14 cellular contexts compared by ENCODE assay signal in genomic region chr4:145130130-145130529, GRCh38. TPM values are rescaled to one million over a fixed set of nuclear protein-coding genes. Genes with fewer than 3 reads are reported as not detected.
A peak's percentile ranks its signal among the peaks of the same experiment; 100 is the strongest.
DNase-seq lines count a peak whose midpoint lies in the region; ATAC-seq and TF ChIP-seq lines count a peak whose summit lies in the region.
"Had no signal": no experiment of that assay in that cellular context is flagged by ENCODE, and none has a peak within 500 bp of the region (broad histone marks: within the 10 kb centered on the region; RNA-seq: fewer than 3 reads in every experiment).

No MANE protein-coding gene starts in this region.

- TF ChIP-seq CTCF in MM.1S (IDR thresholded peaks at IDR 0.05; ENCODE audit: low read length): no peak

- H3K9me3 ChIP-seq in MM.1S (replicated peaks; ENCODE audit: insufficient read depth, low read length): no peaks in the 10 kb centered on the region
- no peaks in the 10 kb centered on the region for H3K9me3 ChIP-seq in HAP-1
- H3K9me3 ChIP-seq: Peyer's patch, tibial artery had no signal

- ATAC-seq in activated naive CD8-positive, alpha-beta T cell treated with anti-CD3 and anti-CD28 coated beads, Interleukin-2, amount 10 ng/mL, durations not matched to agents 7 days and 5 days (ENCODE audit: low read depth): no peak
- ATAC-seq in natural killer cell treated with Interleukin-12 subunit alpha and Interleukin-12 subunit beta and Interleukin-15 and Interleukin-18, amount 100 ng/mL, for 72 hours: no peak

- H3K27ac Mint-ChIP-seq in activated CD4-positive, alpha-beta T cell treated with anti-CD3 and anti-CD28 coated beads, Interleukin-2, amount 10 ng/mL, durations not matched to agents 7 days and 5 days: peak overlapping the region; percentile 85
- H3K27ac Mint-ChIP-seq in activated naive CD8-positive, alpha-beta T cell treated with anti-CD3 and anti-CD28 coated beads, Interleukin-2, amount 10 ng/mL, durations not matched to agents 7 days and 5 days: peak overlapping the region; percentile 83
- H3K27ac Mint-ChIP-seq in natural killer cell treated with Interleukin-12 subunit alpha and Interleukin-12 subunit beta and Interleukin-15 and Interleukin-18, amount 100 ng/mL, for 72 hours: peak overlapping the region; percentile 49 to 66
- H3K27ac Mint-ChIP-seq: dendritic cell treated with granulocyte-macrophage colony-stimulating factor and Interleukin-4, amounts not matched to agents 40 ng/mL and 50 ng/mL, for 4 days had no signal

- H3K27me3 ChIP-seq in MM.1S (replicated peaks; ENCODE audit: insufficient read depth, low read length): no peaks in the 10 kb centered on the region
- H3K27me3 ChIP-seq in HAP-1 (ENCODE audit: low read depth): no peaks in the 10 kb centered on the region
- H3K27me3 ChIP-seq: Peyer's patch, tibial artery had no signal

- no peaks in the 10 kb centered on the region for H3K9me2 ChIP-seq in MM.1S (replicated peaks; ENCODE audit: insufficient read depth, low read length)

- no peak overlapping the region for H2AFZ ChIP-seq in MM.1S (ENCODE audit: low read length)
- H2AFZ ChIP-seq: parathyroid adenoma had no signal

- H3K4me2 ChIP-seq in MM.1S (ENCODE audit: low read depth, low read length): no peak overlapping the region

- CTCF ChIA-PET in activated CD4-positive, alpha-beta T cell treated with anti-CD3 and anti-CD28 coated beads, Interleukin-2, amount 10 ng/mL, durations not matched to agents 7 days and 5 days (lab: Charles Lee): no interaction called here

- H3K4me1 ChIP-seq in MM.1S (ENCODE audit: low read length) (peaks cover 29% of the 10 kb centered on the region), HAP-1 (no peaks in the 10 kb centered on the region; the same call in 1 of the 2 replicates)
- H3K4me1 ChIP-seq: parathyroid adenoma, Peyer's patch had no signal

- peaks cover 3% of the 10 kb centered on the region for H3K9me3 Mint-ChIP-seq in activated CD4-positive, alpha-beta T cell treated with anti-CD3 and anti-CD28 coated beads, Interleukin-2, amount 10 ng/mL, durations not matched to agents 7 days and 5 days
- H3K9me3 Mint-ChIP-seq in activated naive CD8-positive, alpha-beta T cell treated with anti-CD3 and anti-CD28 coated beads, Interleukin-2, amount 10 ng/mL, durations not matched to agents 7 days and 5 days: no peaks in the 10 kb centered on the region
- no peaks in the 10 kb centered on the region for H3K9me3 Mint-ChIP-seq in natural killer cell treated with Interleukin-12 subunit alpha and Interleukin-12 subunit beta and Interleukin-15 and Interleukin-18, amount 100 ng/mL, for 72 hours
- H3K9me3 Mint-ChIP-seq: dendritic cell treated with granulocyte-macrophage colony-stimulating factor and Interleukin-4, amounts not matched to agents 40 ng/mL and 50 ng/mL, for 4 days had no signal

- in situ Hi-C loops in HAP-1 (cut with MboI; ENCODE audit: low sequenced_read_pairs): no loop called here

- no peak overlapping the region for H3K9ac ChIP-seq in MM.1S (ENCODE audit: low read length)
- H3K9ac ChIP-seq: parathyroid adenoma had no signal

- peaks cover 5% of the 10 kb centered on the region; the same call in 1 of the 2 replicates for H3K79me2 ChIP-seq in MM.1S (ENCODE audit: low read length)
- H3K79me2 ChIP-seq: parathyroid adenoma had no signal

- H3F3A ChIP-seq in MM.1S (ENCODE audit: insufficient read depth, low read length): peaks cover 19% of the 10 kb centered on the region

- no peak overlapping the region for H3K4me3 ChIP-seq in MM.1S (ENCODE audit: low read length)
- H3K4me3 ChIP-seq in HAP-1: no peak overlapping the region
- H3K4me3 ChIP-seq: Peyer's patch, tibial artery had no signal

- no peak overlapping the region for H3K4me3 Mint-ChIP-seq in activated CD4-positive, alpha-beta T cell treated with anti-CD3 and anti-CD28 coated beads, Interleukin-2, amount 10 ng/mL, durations not matched to agents 7 days and 5 days
- peak overlapping the region; percentile 63 for H3K4me3 Mint-ChIP-seq in activated naive CD8-positive, alpha-beta T cell treated with anti-CD3 and anti-CD28 coated beads, Interleukin-2, amount 10 ng/mL, durations not matched to agents 7 days and 5 days
- H3K4me3 Mint-ChIP-seq in natural killer cell treated with Interleukin-12 subunit alpha and Interleukin-12 subunit beta and Interleukin-15 and Interleukin-18, amount 100 ng/mL, for 72 hours: no peak overlapping the region
- H3K4me3 Mint-ChIP-seq: dendritic cell treated with granulocyte-macrophage colony-stimulating factor and Interleukin-4, amounts not matched to agents 40 ng/mL and 50 ng/mL, for 4 days had no signal

- H3K27ac ChIP-seq in MM.1S (ENCODE audit: low read length): peak overlapping the region; percentile 8; the same call in 1 of the 2 replicates
- H3K27ac ChIP-seq: parathyroid adenoma, Peyer's patch had no signal

- POLR2A ChIA-PET in activated CD4-positive, alpha-beta T cell treated with anti-CD3 and anti-CD28 coated beads, Interleukin-2, amount 10 ng/mL, durations not matched to agents 7 days and 5 days (lab: Charles Lee): no interaction called here
- POLR2A ChIA-PET in activated naive CD8-positive, alpha-beta T cell treated with anti-CD3 and anti-CD28 coated beads, Interleukin-2, amount 10 ng/mL, durations not matched to agents 7 days and 5 days (lab: Charles Lee): interaction anchor here (1.6 kb wide), 1 partner anchor 32 kb away, joined by 8 read pairs; the partner anchor contains the start of genes ABCE1 and ANAPC10

- no peaks in the 10 kb centered on the region for H4K20me1 ChIP-seq in MM.1S (ENCODE audit: insufficient read depth, low read length)

- peaks cover 73% of the 10 kb centered on the region for H3K36me3 Mint-ChIP-seq in activated CD4-positive, alpha-beta T cell treated with anti-CD3 and anti-CD28 coated beads, Interleukin-2, amount 10 ng/mL, durations not matched to agents 7 days and 5 days (ENCODE audit: low read depth)
- H3K36me3 Mint-ChIP-seq in activated naive CD8-positive, alpha-beta T cell treated with anti-CD3 and anti-CD28 coated beads, Interleukin-2, amount 10 ng/mL, durations not matched to agents 7 days and 5 days: peaks cover 34% of the 10 kb centered on the region
- peaks cover 34% of the 10 kb centered on the region for H3K36me3 Mint-ChIP-seq in natural killer cell treated with Interleukin-12 subunit alpha and Interleukin-12 subunit beta and Interleukin-15 and Interleukin-18, amount 100 ng/mL, for 72 hours

- H3K4me1 Mint-ChIP-seq in activated CD4-positive, alpha-beta T cell treated with anti-CD3 and anti-CD28 coated beads, Interleukin-2, amount 10 ng/mL, durations not matched to agents 7 days and 5 days: peaks cover 78% of the 10 kb centered on the region
- peaks cover 49% of the 10 kb centered on the region for H3K4me1 Mint-ChIP-seq in activated naive CD8-positive, alpha-beta T cell treated with anti-CD3 and anti-CD28 coated beads, Interleukin-2, amount 10 ng/mL, durations not matched to agents 7 days and 5 days
- H3K4me1 Mint-ChIP-seq in natural killer cell treated with Interleukin-12 subunit alpha and Interleukin-12 subunit beta and Interleukin-15 and Interleukin-18, amount 100 ng/mL, for 72 hours (ENCODE audit: low read depth in 2 of 2): peaks cover 27 to 31% of the 10 kb centered on the region in 2 donors

- H3K27me3 Mint-ChIP-seq in activated CD4-positive, alpha-beta T cell treated with anti-CD3 and anti-CD28 coated beads, Interleukin-2, amount 10 ng/mL, durations not matched to agents 7 days and 5 days: no peaks in the 10 kb centered on the region
- H3K27me3 Mint-ChIP-seq in activated naive CD8-positive, alpha-beta T cell treated with anti-CD3 and anti-CD28 coated beads, Interleukin-2, amount 10 ng/mL, durations not matched to agents 7 days and 5 days: no peaks in the 10 kb centered on the region
- no peaks in the 10 kb centered on the region for H3K27me3 Mint-ChIP-seq in natural killer cell treated with Interleukin-12 subunit alpha and Interleukin-12 subunit beta and Interleukin-15 and Interleukin-18, amount 100 ng/mL, for 72 hours
- H3K27me3 Mint-ChIP-seq: dendritic cell treated with granulocyte-macrophage colony-stimulating factor and Interleukin-4, amounts not matched to agents 40 ng/mL and 50 ng/mL, for 4 days had no signal

- H3K36me3 ChIP-seq in MM.1S (replicated peaks; ENCODE audit: insufficient read depth, low read length): peaks cover 9% of the 10 kb centered on the region; the same call in 1 of the 2 replicates
- peaks cover 54% of the 10 kb centered on the region for H3K36me3 ChIP-seq in HAP-1 (replicated peaks)

- no peak for DNase-seq in activated CD4-positive, alpha-beta T cell treated with anti-CD3 and anti-CD28 coated beads, Interleukin-2, amount 10 ng/mL, durations not matched to agents 7 days and 5 days
- no peak for DNase-seq in activated CD4-positive, alpha-beta T cell treated with anti-CD3 and anti-CD28 coated beads, Interleukin-2, amount 50 U/mL, for 48 hours
- DNase-seq in MM.1S (no peak), putamen (ENCODE audit: low spot score) (no peak), HAP-1 (ENCODE audit: low spot score in 2 of 2) (no peak), NCI-H748 (lab: John Stamatoyannopoulos, UW; ENCODE audit: unreplicated experiment) (no peak)
- no peak for DNase-seq in activated naive CD8-positive, alpha-beta T cell treated with anti-CD3 and anti-CD28 coated beads, Interleukin-2, amount 10 ng/mL, durations not matched to agents 7 days and 5 days
- no peak for DNase-seq in natural killer cell treated with Interleukin-12 subunit alpha and Interleukin-12 subunit beta and Interleukin-15 and Interleukin-18, amount 100 ng/mL, for 72 hours (ENCODE audit: low spot score)
- DNase-seq: activated CD8-positive, alpha-beta memory T cell treated with anti-CD3 and anti-CD28 coated beads for 24 hours; NCI-H345; Peyer's patch; tibial artery had no signal

RNA-seq across cellular contexts. Expression of gene ABCE1, which starts 32.0 kb away (rescaled TPM):
- 10 to 100 TPM; 62.1 to 72.3 TPM for total RNA-seq in activated CD4-positive, alpha-beta T cell treated with anti-CD3 and anti-CD28 coated beads, Interleukin-2, amount 10 ng/mL, durations not matched to agents 7 days and 5 days
- total RNA-seq in activated naive CD8-positive, alpha-beta T cell treated with anti-CD3 and anti-CD28 coated beads, Interleukin-2, amount 10 ng/mL, durations not matched to agents 7 days and 5 days: 10 to 100 TPM; 57.5 to 59.3 TPM
- total RNA-seq in natural killer cell treated with Interleukin-12 subunit alpha and Interleukin-12 subunit beta and Interleukin-15 and Interleukin-18, amount 100 ng/mL, for 72 hours: 100 to 1,000 TPM in 1 of 2 donors, 10 to 100 TPM in 1; 89.7 to 119 TPM

RNA-seq across cellular contexts. Expression of gene ANAPC10, which starts 32.1 kb away (rescaled TPM):
- total RNA-seq in activated CD4-positive, alpha-beta T cell treated with anti-CD3 and anti-CD28 coated beads, Interleukin-2, amount 10 ng/mL, durations not matched to agents 7 days and 5 days: 10 to 100 TPM; 23.5 to 25.4 TPM
- total RNA-seq in activated naive CD8-positive, alpha-beta T cell treated with anti-CD3 and anti-CD28 coated beads, Interleukin-2, amount 10 ng/mL, durations not matched to agents 7 days and 5 days: 10 to 100 TPM; 20.2 to 23.2 TPM
- 10 to 100 TPM; 33.9 to 37.4 TPM for total RNA-seq in natural killer cell treated with Interleukin-12 subunit alpha and Interleukin-12 subunit beta and Interleukin-15 and Interleukin-18, amount 100 ng/mL, for 72 hours

RNA-seq across cellular contexts. Expression of gene OTUD4, which starts 50.3 kb away (rescaled TPM):
- 10 to 100 TPM; 47.3 to 56.9 TPM for total RNA-seq in activated CD4-positive, alpha-beta T cell treated with anti-CD3 and anti-CD28 coated beads, Interleukin-2, amount 10 ng/mL, durations not matched to agents 7 days and 5 days
- total RNA-seq in activated naive CD8-positive, alpha-beta T cell treated with anti-CD3 and anti-CD28 coated beads, Interleukin-2, amount 10 ng/mL, durations not matched to agents 7 days and 5 days: 10 to 100 TPM; 43.4 to 43.9 TPM
- 10 to 100 TPM; 44.1 to 60.8 TPM for total RNA-seq in natural killer cell treated with Interleukin-12 subunit alpha and Interleukin-12 subunit beta and Interleukin-15 and Interleukin-18, amount 100 ng/mL, for 72 hours
